In the genomic region with DNA sequence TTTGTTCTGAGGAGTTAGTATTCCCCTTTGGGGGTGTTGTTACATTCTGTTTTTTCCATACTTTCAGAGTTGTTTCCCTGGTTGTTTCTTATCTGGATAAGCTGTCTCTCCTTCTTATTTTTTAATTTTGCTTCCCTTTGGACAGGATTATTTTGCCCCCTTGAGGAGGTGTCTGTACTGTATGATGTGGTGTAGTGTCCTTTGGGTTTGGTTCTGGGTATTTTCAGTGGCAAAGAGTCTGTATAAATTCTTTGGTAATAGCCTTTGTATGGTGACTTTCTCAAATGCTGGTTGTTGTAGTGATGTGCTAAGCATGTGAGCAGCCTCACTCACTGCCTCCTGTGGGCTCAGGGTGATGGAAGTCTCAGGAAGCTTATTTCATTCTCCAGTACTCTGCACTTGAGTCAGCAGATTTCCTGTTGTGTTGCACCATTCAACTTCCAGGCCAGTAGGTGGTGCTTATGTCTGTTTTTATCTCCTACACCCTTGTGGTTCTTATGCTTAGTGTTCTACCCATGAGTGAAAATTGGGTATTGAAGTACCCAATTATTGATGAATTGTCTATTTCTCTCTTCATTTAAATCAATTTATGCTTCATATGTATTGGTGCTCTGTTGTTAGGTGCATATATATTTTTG, we compare ENCODE assay signal across 8 cellular contexts.
DNase-seq lines count a peak whose midpoint lies in the region; ATAC-seq, FAIRE-seq and TF ChIP-seq lines count a peak whose summit lies in the region.

No MANE protein-coding gene starts in this region.

- intact Hi-C loops in posterior cingulate gyrus (cut with DNase I) = no loop called here

- TF ChIP-seq CTCF in fibroblast of mammary gland (conservative IDR thresholded peaks at IDR 0.05; ENCODE audit: control insufficient read depth, insufficient read depth, low read depth, low read length) = peak; percentile 60

- FAIRE-seq in GM18507 (lab: Jason Lieb, UNC) = peak; percentile 81
- no peak for FAIRE-seq in RCC 7860 (lab: Jason Lieb, UNC)

- ATAC-seq in HG03097 (IDR thresholded peaks at IDR 0.05; ENCODE audit: low FRiP score, unreplicated experiment) = peak; percentile 82

- H3K4me3 ChIP-seq in fibroblast of mammary gland (ENCODE audit: control insufficient read depth, low read depth, low read length) = no peak overlapping the region

- DNase-seq in COR-L47 (lab: John Stamatoyannopoulos, UW) (peak; percentile 50), GM18507 (ENCODE audit: extremely low spot score, insufficient read length, low read depth) (peak; percentile 20), RCC 7860 (ENCODE audit: low spot score) (peak; percentile 48), fibroblast of mammary gland (ENCODE audit: low read depth) (peak; percentile 77), posterior cingulate gyrus (no peak), NCI-H1436 (lab: John Stamatoyannopoulos, UW) (no peak)
- no peak for DNase-seq in effector CD4-positive, alpha-beta T cell

Comparison
In these comparisons a context has a peak if more than half of its experiments do, and no peak if none do; other contexts are left out.
1. DNase-seq: peak in COR-L47 (single experiment), GM18507 (single experiment), RCC 7860 (single experiment) and fibroblast of mammary gland (single experiment); none in posterior cingulate gyrus (0 of 10), effector CD4-positive, alpha-beta T cell (single experiment) and NCI-H1436 (single experiment).